Comparison of ENCODE assay signal across 26 cellular contexts in the genomic region with DNA sequence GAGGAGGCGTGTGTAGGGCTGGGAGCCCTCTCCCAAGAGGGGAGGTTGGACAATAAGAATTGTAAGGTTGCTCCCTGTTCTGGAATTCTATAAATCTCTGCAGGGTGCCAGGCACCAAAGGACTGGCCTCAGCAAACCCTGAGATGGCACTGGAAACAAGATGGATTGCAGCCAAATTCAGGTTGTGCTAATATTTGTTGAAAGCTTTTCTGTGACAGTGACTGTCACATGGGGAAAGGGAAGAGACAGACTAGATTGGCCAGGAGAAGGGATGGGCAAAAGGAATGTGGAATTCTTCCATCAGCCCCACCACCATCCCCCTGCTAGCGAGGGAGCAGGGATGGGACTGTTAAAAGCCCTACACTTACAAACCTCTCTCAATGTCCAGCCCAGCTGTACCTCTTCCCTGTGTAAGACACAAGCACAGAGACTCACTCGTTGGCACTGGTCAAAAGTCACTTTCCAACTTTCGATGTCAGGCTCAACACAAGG.
DNase-seq lines count a peak whose midpoint lies in the region; ATAC-seq, FAIRE-seq and TF ChIP-seq lines count a peak whose summit lies in the region.
"Had no signal": no experiment of that assay in that cellular context is flagged by ENCODE, and none has a peak within 500 bp of the region (broad histone marks: within the 10 kb centered on the region; RNA-seq: fewer than 3 reads in every experiment).

No MANE protein-coding gene starts in this region.

- FAIRE-seq in small intestine (lab: Jason Lieb, UNC) = no peak
- FAIRE-seq: H54 had no signal

- intact Hi-C loops in tibial artery (cut with DNase I; ENCODE audit: low total_unique reads) = no loop called here

- H3K4me3 ChIP-seq in tibial artery (no peak overlapping the region), small intestine (ENCODE audit: low read depth in 1 of 2, low read length in 2 of 2) (no peak overlapping the region)
- H3K4me3 ChIP-seq: BLaER1 treated with 17β-estradiol and CSF1 and Interleukin-3, amounts not matched to agents 10 nM and 100 nM; lower lobe of right lung; upper lobe of left lung had no signal

- H3K9me3 ChIP-seq in tibial artery = no peaks in the 10 kb centered on the region
- no peaks in the 10 kb centered on the region for H3K9me3 ChIP-seq in small intestine (ENCODE audit: control insufficient read depth, low read depth)
- H3K9me3 ChIP-seq: BLaER1 treated with 17β-estradiol and CSF1 and Interleukin-3, amounts not matched to agents 10 nM and 100 nM; lower lobe of right lung; upper lobe of left lung had no signal

- no peak overlapping the region for H3K27ac ChIP-seq in tibial artery
- no peak overlapping the region for H3K27ac ChIP-seq in small intestine (ENCODE audit: low read depth in 1 of 2, low read length in 1 of 2)
- H3K27ac ChIP-seq: BLaER1 treated with 17β-estradiol and CSF1 and Interleukin-3, amounts not matched to agents 10 nM and 100 nM; brain microvascular endothelial cell; HL-60; lower lobe of right lung; upper lobe of left lung; WERI-Rb-1 had no signal

- H3K36me3 ChIP-seq in tibial artery (no peaks in the 10 kb centered on the region), small intestine (ENCODE audit: control insufficient read depth in 2 of 2, insufficient read depth in 2 of 2, low read length in 2 of 2) (no peaks in the 10 kb centered on the region)
- H3K36me3 ChIP-seq: BLaER1 treated with 17β-estradiol and CSF1 and Interleukin-3, amounts not matched to agents 10 nM and 100 nM; brain microvascular endothelial cell; lower lobe of right lung; upper lobe of left lung; WERI-Rb-1 had no signal

- ATAC-seq in GM19395 (IDR thresholded peaks at IDR 0.05; ENCODE audit: unreplicated experiment) = no peak
- ATAC-seq: lower lobe of right lung; naive thymus-derived CD4-positive, alpha-beta T cell; stimulated activated effector memory CD8-positive, alpha-beta T cell treated with anti-CD3 and anti-CD28 coated beads, Interleukin-12 subunit alpha, Interleukin-12 subunit beta, amount 100 ng/mL, for 72 hours had no signal

- H3K4me1 ChIP-seq in tibial artery (no peaks in the 10 kb centered on the region), small intestine (ENCODE audit: control insufficient read depth in 2 of 2, insufficient read depth in 1 of 2, low read depth in 1 of 2, low read length in 1 of 2) (no peaks in the 10 kb centered on the region)
- H3K4me1 ChIP-seq: BLaER1 treated with 17β-estradiol and CSF1 and Interleukin-3, amounts not matched to agents 10 nM and 100 nM; lower lobe of right lung; upper lobe of left lung had no signal

- H3K27me3 ChIP-seq in tibial artery = no peaks in the 10 kb centered on the region
- H3K27me3 ChIP-seq in small intestine (ENCODE audit: control insufficient read depth in 2 of 2, insufficient read depth in 2 of 2, low read length in 2 of 2) = no peaks in the 10 kb centered on the region
- H3K27me3 ChIP-seq: BLaER1 treated with 17β-estradiol and CSF1 and Interleukin-3, amounts not matched to agents 10 nM and 100 nM; brain microvascular endothelial cell; upper lobe of left lung had no signal

- WGBS in small intestine, 3 donors = 84 to 91% (median 90%) methylated on average over 4 of the region's 4 CpGs

- TF ChIP-seq CTCF in tibial artery (IDR thresholded peaks at IDR 0.05) = no peak

- DNase-seq in DMS53 (lab: John Stamatoyannopoulos, UW) = peak; percentile 79
- peak; percentile 43 for DNase-seq in NCI-H146 treated with DMSO at 0.1 percent for 48 hours (lab: John Stamatoyannopoulos, UW; ENCODE audit: unreplicated experiment)
- peak; percentile 38 for DNase-seq in SHP77 treated with DMSO at 0.1 percent for 48 hours (lab: John Stamatoyannopoulos, UW)
- DNase-seq in mucosa of gallbladder (ENCODE audit: low spot score) = peak; percentile 79
- no peak for DNase-seq in tibial artery
- no peak for DNase-seq in small intestine
- DNase-seq: activated CD4-positive, alpha-beta T cell treated with anti-CD3 and anti-CD28 coated beads, Interleukin-2, amount 10 ng/mL, durations not matched to agents 24 days and 14 days; activated CD8-positive, alpha-beta memory T cell treated with anti-CD3 and anti-CD28 coated beads for 24 hours; activated naive CD4-positive, alpha-beta T cell treated with anti-CD3 and anti-CD28 coated beads, Interleukin-2, amount 50 U/mL, for 16 hours; activated T-cell treated with anti-CD3 and anti-CD28 coated beads for 4 hours; amniotic stem cell; brain microvascular endothelial cell; foreskin melanocyte; lower lobe of right lung; naive thymus-derived CD4-positive, alpha-beta T cell; NCI-H1436 treated with DMSO at 0.1 percent for 48 hours; NCI-H2171 treated with DMSO at 0.1 percent for 48 hours; occipital lobe; T1000; upper lobe of left lung; WERI-Rb-1 had no signal

Comparison
In these comparisons a context has a peak if more than half of its experiments do, and no peak if none do; other contexts are left out.
1. DNase-seq: peak in DMS53 (single experiment), NCI-H146 treated with DMSO at 0.1 percent for 48 hours (single experiment), SHP77 treated with DMSO at 0.1 percent for 48 hours (single experiment) and mucosa of gallbladder (single experiment); none in tibial artery (0 of 2) and small intestine (single experiment).